In genomic region chr19:36973844-36974195, GRCh38 we compare ENCODE assay signal across 8 cellular contexts. TPM values are rescaled to one million over a fixed set of nuclear protein-coding genes. Genes with fewer than 3 reads are reported as not detected.
DNase-seq lines count a peak whose midpoint lies in the region; ATAC-seq lines count a peak whose summit lies in the region.

No MANE protein-coding gene starts in this region.

- H3K27me3 ChIP-seq in iPS-18a (ENCODE audit: control insufficient read depth, insufficient read depth, low read length) (no peaks in the 10 kb centered on the region), stomach smooth muscle (ENCODE audit: control insufficient read depth in 1 of 2, insufficient read depth in 2 of 2, low read length in 2 of 2) (no peaks in the 10 kb centered on the region)

- no peaks in the 10 kb centered on the region for H3K36me3 ChIP-seq in iPS-18a (ENCODE audit: control insufficient read depth, low read depth, low read length)
- H3K36me3 ChIP-seq in stomach smooth muscle (ENCODE audit: control insufficient read depth in 2 of 2, insufficient read depth in 2 of 2, low read length in 2 of 2): peaks cover 0 to 4% of the 10 kb centered on the region in 2 donors

- H3K4me1 ChIP-seq in iPS-18a (ENCODE audit: control insufficient read depth, low read depth, low read length): no peaks in the 10 kb centered on the region
- peaks cover 16% of the 10 kb centered on the region for H3K4me1 ChIP-seq in stomach smooth muscle (ENCODE audit: control insufficient read depth, insufficient read depth, low read length)

- ATAC-seq in activated T-helper 17 cell treated with anti-CD3 and anti-CD28 coated beads, Interleukin-2, amount 50 U/mL, for 72 hours (replicated peaks): no peak

- H3K4me3 Mint-ChIP-seq in T-helper 2 cell treated with Interferon-gamma antibody and Interleukin-4, amounts not matched to agents 5 μg/mL and 100 μg/mL, for 36 hours: peak overlapping the region; percentile 90
- H3K4me3 Mint-ChIP-seq in activated T-helper 17 cell treated with anti-CD3 and anti-CD28 coated beads, Interleukin-2, amount 50 U/mL, for 72 hours: peak overlapping the region; percentile 100

- peak overlapping the region; percentile 79 for H3K4me3 ChIP-seq in iPS-18a (ENCODE audit: low read length)
- H3K4me3 ChIP-seq in stomach smooth muscle (ENCODE audit: low read length in 2 of 2): peak overlapping the region; percentile 90 to 94

- H3K27ac Mint-ChIP-seq in T-helper 2 cell treated with Interferon-gamma antibody and Interleukin-4, amounts not matched to agents 5 μg/mL and 100 μg/mL, for 36 hours: peak overlapping the region; percentile 75
- peak overlapping the region; percentile 99 for H3K27ac Mint-ChIP-seq in activated T-helper 17 cell treated with anti-CD3 and anti-CD28 coated beads, Interleukin-2, amount 50 U/mL, for 72 hours

- DNase-seq in T-helper 2 cell treated with Interferon-gamma antibody and Interleukin-4, amounts not matched to agents 5 μg/mL and 100 μg/mL, for 36 hours (ENCODE audit: low spot score): no peak
- DNase-seq in T-helper 2 cell (no peak), NCI-H1436 treated with DMSO at 0.1 percent for 48 hours (lab: John Stamatoyannopoulos, UW) (no peak), NCI-H2227 (lab: John Stamatoyannopoulos, UW; ENCODE audit: unreplicated experiment) (no peak), epidermal melanocyte (ENCODE audit: insufficient read length, low spot score) (no peak)

- H3K4me1 Mint-ChIP-seq in T-helper 2 cell treated with Interferon-gamma antibody and Interleukin-4, amounts not matched to agents 5 μg/mL and 100 μg/mL, for 36 hours (ENCODE audit: low read depth): peaks cover 4% of the 10 kb centered on the region
- peaks cover 8% of the 10 kb centered on the region for H3K4me1 Mint-ChIP-seq in activated T-helper 17 cell treated with anti-CD3 and anti-CD28 coated beads, Interleukin-2, amount 50 U/mL, for 72 hours

- H3K36me3 Mint-ChIP-seq in T-helper 2 cell treated with Interferon-gamma antibody and Interleukin-4, amounts not matched to agents 5 μg/mL and 100 μg/mL, for 36 hours (ENCODE audit: low read depth): peaks cover 26% of the 10 kb centered on the region
- peaks cover 44% of the 10 kb centered on the region for H3K36me3 Mint-ChIP-seq in activated T-helper 17 cell treated with anti-CD3 and anti-CD28 coated beads, Interleukin-2, amount 50 U/mL, for 72 hours (ENCODE audit: low read depth)

- peaks cover 24% of the 10 kb centered on the region for H3K9me3 ChIP-seq in iPS-18a (ENCODE audit: control insufficient read depth, low read depth, low read length)
- no peaks in the 10 kb centered on the region for H3K9me3 ChIP-seq in stomach smooth muscle (ENCODE audit: control insufficient read depth in 2 of 2, low read length in 2 of 2)

- peaks cover 31% of the 10 kb centered on the region for H3K9me3 Mint-ChIP-seq in T-helper 2 cell treated with Interferon-gamma antibody and Interleukin-4, amounts not matched to agents 5 μg/mL and 100 μg/mL, for 36 hours
- peaks cover 12% of the 10 kb centered on the region for H3K9me3 Mint-ChIP-seq in activated T-helper 17 cell treated with anti-CD3 and anti-CD28 coated beads, Interleukin-2, amount 50 U/mL, for 72 hours

- no peaks in the 10 kb centered on the region for H3K27me3 Mint-ChIP-seq in T-helper 2 cell treated with Interferon-gamma antibody and Interleukin-4, amounts not matched to agents 5 μg/mL and 100 μg/mL, for 36 hours (ENCODE audit: low read depth)
- no peaks in the 10 kb centered on the region for H3K27me3 Mint-ChIP-seq in activated T-helper 17 cell treated with anti-CD3 and anti-CD28 coated beads, Interleukin-2, amount 50 U/mL, for 72 hours

- H3K27ac ChIP-seq in iPS-18a (ENCODE audit: low read length) (no peak overlapping the region), stomach smooth muscle (ENCODE audit: low read length) (peak overlapping the region; percentile 24)

- H3K9ac ChIP-seq in iPS-18a (ENCODE audit: low read length) (peak overlapping the region; percentile 36), stomach smooth muscle (ENCODE audit: low read length in 2 of 2) (peak overlapping the region; percentile 69 to 76)

RNA-seq across cellular contexts. Expression of gene ZNF568, which starts 57.7 kb away (rescaled TPM):
- total RNA-seq in activated T-helper 17 cell treated with anti-CD3 and anti-CD28 coated beads, Interleukin-2, amount 50 U/mL, for 72 hours: 10 to 100 TPM in 1 of 2 donors, 1 to 10 TPM in 1; 6.7 to 10.1 TPM

RNA-seq across cellular contexts. Expression of gene ZNF829, which starts 57.7 kb away (rescaled TPM):
- 1 to 10 TPM; 4.5 to 5.3 TPM for total RNA-seq in activated T-helper 17 cell treated with anti-CD3 and anti-CD28 coated beads, Interleukin-2, amount 50 U/mL, for 72 hours
